17 cellular contexts compared by ENCODE assay signal in genomic region chr15:50166216-50166615, GRCh38. TPM values are rescaled to one million over a fixed set of nuclear protein-coding genes. Genes with fewer than 3 reads are reported as not detected.
DNase-seq lines count a peak whose midpoint lies in the region; ATAC-seq lines count a peak whose summit lies in the region.
"Had no signal": no experiment of that assay in that cellular context is flagged by ENCODE, and none has a peak within 500 bp of the region (broad histone marks: within the 10 kb centered on the region; RNA-seq: fewer than 3 reads in every experiment).

No MANE protein-coding gene starts in this region.

- CTCF ChIA-PET in naive thymus-derived CD4-positive, alpha-beta T cell (lab: Charles Lee) = no interaction called here

- H3K36me3 ChIP-seq in naive thymus-derived CD4-positive, alpha-beta T cell (ENCODE audit: control insufficient read depth in 2 of 3, insufficient read depth in 3 of 3, low read length in 3 of 3) = no peaks in the 10 kb centered on the region
- H3K36me3 ChIP-seq: heart right ventricle, prostate gland had no signal

- no peaks in the 10 kb centered on the region for H3K4me1 Mint-ChIP-seq in naive thymus-derived CD4-positive, alpha-beta T cell
- H3K4me1 Mint-ChIP-seq: activated T-helper 17 cell treated with anti-CD3 and anti-CD28 coated beads, Interleukin-2, amount 50 U/mL, for 72 hours had no signal

- H3K27ac Mint-ChIP-seq in naive thymus-derived CD4-positive, alpha-beta T cell = no peak overlapping the region

- H3K9me3 Mint-ChIP-seq in naive thymus-derived CD4-positive, alpha-beta T cell = peaks cover 0 to 6% (median under 1%) of the 10 kb centered on the region in 11 donors

- H3K27me3 ChIP-seq in naive thymus-derived CD4-positive, alpha-beta T cell (ENCODE audit: control insufficient read depth in 2 of 2, insufficient read depth in 2 of 2, low read length in 2 of 2) = no peaks in the 10 kb centered on the region

- H3K9me3 ChIP-seq in naive thymus-derived CD4-positive, alpha-beta T cell (ENCODE audit: control insufficient read depth in 2 of 3, low read length in 3 of 3) = no peaks in the 10 kb centered on the region
- H3K9me3 ChIP-seq: heart right ventricle, prostate gland had no signal

- no peak overlapping the region for H3K4me3 ChIP-seq in naive thymus-derived CD4-positive, alpha-beta T cell (ENCODE audit: low read length)
- H3K4me3 ChIP-seq: heart right ventricle, prostate gland had no signal

- intact Hi-C loops in naive thymus-derived CD4-positive, alpha-beta T cell (cut with micrococcal nuclease) = no loop called here

- peaks cover 0 to 21% (median 3%) of the 10 kb centered on the region in 5 donors for H3K36me3 Mint-ChIP-seq in naive thymus-derived CD4-positive, alpha-beta T cell

- no peaks in the 10 kb centered on the region for H3K4me1 ChIP-seq in naive thymus-derived CD4-positive, alpha-beta T cell (ENCODE audit: control insufficient read depth in 2 of 2, insufficient read depth in 2 of 2, low read length in 2 of 2)
- H3K4me1 ChIP-seq: heart right ventricle, prostate gland had no signal

- H3K4me3 Mint-ChIP-seq in naive thymus-derived CD4-positive, alpha-beta T cell = no peak overlapping the region
- H3K4me3 Mint-ChIP-seq: activated T-helper 17 cell treated with anti-CD3 and anti-CD28 coated beads, Interleukin-2, amount 50 U/mL, for 72 hours had no signal

- DNase-seq in Daoy (ENCODE audit: low read depth) = peak; percentile 35
- peak; percentile 92 for DNase-seq in NCI-H226
- DNase-seq in dedifferentiated amniotic fluid mesenchymal stem cell (ENCODE audit: extremely low spot score) = peak; percentile 41
- no peak for DNase-seq in naive thymus-derived CD4-positive, alpha-beta T cell
- DNase-seq in activated naive CD4-positive, alpha-beta T cell treated with Interleukin-2 at 50 U/mL for 16 hours = no peak
- DNase-seq in NCI-H510A (lab: John Stamatoyannopoulos, UW) = no peak
- DNase-seq in stimulated activated CD4-positive, alpha-beta T cell treated with anti-CD3 and anti-CD28 coated beads, Interleukin-2, amount 100 ng/mL, for 24 hours = no peak
- DNase-seq: activated CD4-positive, CD25-positive, alpha-beta regulatory T cell; cortex of kidney; DMS153; heart right ventricle; midbrain; NCI-H1092 treated with DMSO at 0.1 percent for 48 hours; NCI-H524 treated with DMSO at 0.1 percent for 48 hours had no signal

- no peak overlapping the region for H3K27ac ChIP-seq in naive thymus-derived CD4-positive, alpha-beta T cell (ENCODE audit: low read depth, low read length)
- H3K27ac ChIP-seq: heart right ventricle, prostate gland had no signal

- POLR2A ChIA-PET in naive thymus-derived CD4-positive, alpha-beta T cell (lab: Charles Lee) = no interaction called here

- peak; percentile 51 for ATAC-seq in naive thymus-derived CD4-positive, alpha-beta T cell
- no peak for ATAC-seq in HG03097 (IDR thresholded peaks at IDR 0.05; ENCODE audit: low FRiP score, unreplicated experiment)
- ATAC-seq: activated T-helper 17 cell treated with anti-CD3 and anti-CD28 coated beads, Interleukin-2, amount 50 U/mL, for 72 hours had no signal

- H3K27me3 Mint-ChIP-seq in naive thymus-derived CD4-positive, alpha-beta T cell = peaks cover 3 to 38% (median 26%) of the 10 kb centered on the region in 5 donors

RNA-seq across cellular contexts. Expression of gene SLC27A2, which starts 15.8 kb away (rescaled TPM):
- 1.1 and 1.3 TPM in 2 replicates for total RNA-seq in Daoy (2014; rRNA removed; shearing (Covaris generic))
- 10 to 100 TPM in 1 of 5 experiments, under 1 TPM in 4; 0.34 to 28.2 (median 0.54) TPM for total RNA-seq in naive thymus-derived CD4-positive, alpha-beta T cell
- polyA plus RNA-seq in naive thymus-derived CD4-positive, alpha-beta T cell = under 1 TPM; 0.17 to 0.38 TPM
- polyA plus RNA-seq: heart right ventricle had no signal

RNA-seq across cellular contexts. Expression of gene ATP8B4, which starts 47.2 kb away (rescaled TPM):
- total RNA-seq in Daoy (2014; rRNA removed; shearing (Covaris generic)) = not detected in 2 replicates
- total RNA-seq in naive thymus-derived CD4-positive, alpha-beta T cell = 10 to 100 TPM in 2 of 5 experiments, 1 to 10 TPM in 2, under 1 TPM in 1; 0.92 to 24.3 (median 5.0) TPM
- not detected for polyA plus RNA-seq in naive thymus-derived CD4-positive, alpha-beta T cell

Comparison
In these comparisons a context has a peak if more than half of its experiments do, and no peak if none do; other contexts are left out.
1. DNase-seq: peak in Daoy (single experiment), NCI-H226 (single experiment) and dedifferentiated amniotic fluid mesenchymal stem cell (single experiment); none in naive thymus-derived CD4-positive, alpha-beta T cell (0 of 9), activated naive CD4-positive, alpha-beta T cell treated with Interleukin-2 at 50 U/mL for 16 hours (single experiment), NCI-H510A (single experiment) and stimulated activated CD4-positive, alpha-beta T cell treated with anti-CD3 and anti-CD28 coated beads, Interleukin-2, amount 100 ng/mL, for 24 hours (0 of 2).